Comparison of ENCODE assay signal across 8 cellular contexts in the genomic region with DNA sequence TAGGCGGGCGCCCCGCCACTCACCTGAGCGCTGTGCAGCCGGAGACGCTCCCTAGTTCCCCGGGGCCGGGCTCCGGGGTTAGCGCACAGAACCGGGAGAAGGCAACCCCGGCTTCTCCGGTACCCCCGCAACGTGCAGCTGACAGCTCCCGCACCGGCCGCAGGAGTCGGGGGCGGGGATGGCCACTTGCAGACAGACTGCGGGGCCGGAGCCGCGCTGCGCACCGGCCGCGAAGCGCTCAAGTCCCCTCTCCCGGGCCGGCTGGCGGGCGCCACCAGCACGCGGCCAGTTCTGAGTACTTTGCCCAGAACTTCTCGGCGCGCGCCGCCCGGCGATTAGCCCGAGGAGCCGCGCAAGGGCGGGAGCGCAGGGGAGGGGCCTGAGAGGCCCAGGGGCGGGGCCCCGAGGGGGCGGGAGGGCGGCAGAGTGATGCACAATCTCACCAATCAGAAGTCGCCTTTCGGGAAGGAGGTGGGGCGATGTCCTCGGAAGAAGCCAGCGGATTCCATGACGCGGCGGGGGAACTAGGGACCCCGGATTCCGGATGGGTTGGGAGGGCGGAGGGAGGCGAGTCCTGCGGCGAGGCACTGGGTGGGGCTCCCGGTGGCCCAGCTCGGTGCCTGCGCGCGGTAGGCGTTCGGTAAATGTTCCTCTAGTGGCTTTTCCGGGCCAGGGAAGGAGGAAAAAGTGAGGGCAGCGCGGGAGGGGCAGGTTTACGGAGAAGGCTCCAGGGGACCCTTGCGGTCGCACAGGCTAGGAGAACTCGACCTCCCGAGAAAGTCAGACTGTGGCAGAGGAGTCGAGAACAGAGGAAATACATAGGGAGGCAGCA. TPM values are rescaled to one million over a fixed set of nuclear protein-coding genes. Genes with fewer than 3 reads are reported as not detected.
A peak's percentile ranks its signal among the peaks of the same experiment; 100 is the strongest.
DNase-seq lines count a peak whose midpoint lies in the region; ATAC-seq and TF ChIP-seq lines count a peak whose summit lies in the region.

Gene OSBPL3, minus strand, starts transcription at position 316 of the 832 bp plus-strand sequence. CDS start 87,706 bp downstream, outside the sequence.

- H3K4me3 Mint-ChIP-seq in CD4-positive, CD25-positive, alpha-beta regulatory T cell: peak within 1 kb of the TSS; percentile 94 to 100 (median 98)
- peak within 1 kb of the TSS; percentile 83 for H3K4me3 Mint-ChIP-seq in activated CD8-positive, alpha-beta T cell treated with anti-CD3 and anti-CD28 coated beads for 36 hours

- peak within 1 kb of the TSS; percentile 82 for H3K27ac ChIP-seq in CD4-positive, CD25-positive, alpha-beta regulatory T cell (ENCODE audit: insufficient read depth, low read length, poor library complexity, severe bottlenecking)
- H3K27ac ChIP-seq in ectodermal cell (ENCODE audit: insufficient read depth, low read depth, low read length, poor library complexity, severe bottlenecking): no peak within 1 kb of the TSS

- 1% methylated on average over 81 of the region's 81 CpGs for WGBS in ectodermal cell, 2 experiments

- H3K9me3 Mint-ChIP-seq in CD4-positive, CD25-positive, alpha-beta regulatory T cell: peaks cover 0 to 2% (median 0%) of the 10 kb centered on the region in 7 donors
- no peaks in the 10 kb centered on the region for H3K9me3 Mint-ChIP-seq in activated CD8-positive, alpha-beta T cell treated with anti-CD3 and anti-CD28 coated beads for 36 hours

- H3K36me3 ChIP-seq in CD4-positive, CD25-positive, alpha-beta regulatory T cell (ENCODE audit: control insufficient read depth, insufficient read depth, low read length): no peaks in the 10 kb centered on the region
- no peaks in the 10 kb centered on the region for H3K36me3 ChIP-seq in ectodermal cell (ENCODE audit: control insufficient read depth, insufficient read depth, low read length)

- H3K4me1 ChIP-seq in CD4-positive, CD25-positive, alpha-beta regulatory T cell (ENCODE audit: control insufficient read depth, insufficient read depth, low read length, poor library complexity, severe bottlenecking): peaks cover 52% of the 10 kb centered on the region
- H3K4me1 ChIP-seq in ectodermal cell (ENCODE audit: control insufficient read depth, insufficient read depth, low read length): peaks cover 3% of the 10 kb centered on the region

- ATAC-seq in CD4-positive, CD25-positive, alpha-beta regulatory T cell (ENCODE audit: low read depth in 2 of 2): peak; percentile 85 to 86
- peak; percentile 73 for ATAC-seq in GM19397 (IDR thresholded peaks at IDR 0.05; ENCODE audit: unreplicated experiment)
- ATAC-seq in HG03565 (IDR thresholded peaks at IDR 0.05; ENCODE audit: unreplicated experiment): peak; percentile 71
- ATAC-seq in activated CD8-positive, alpha-beta T cell treated with anti-CD3 and anti-CD28 coated beads for 36 hours: peak; percentile 90

- no peaks in the 10 kb centered on the region for H3K27me3 ChIP-seq in CD4-positive, CD25-positive, alpha-beta regulatory T cell (ENCODE audit: control insufficient read depth, insufficient read depth, low read length)
- H3K27me3 ChIP-seq in ectodermal cell (ENCODE audit: control insufficient read depth, insufficient read depth, low read length, poor library complexity, severe bottlenecking): peaks cover 46% of the 10 kb centered on the region

- H3K36me3 Mint-ChIP-seq in CD4-positive, CD25-positive, alpha-beta regulatory T cell: peaks cover 4% of the 10 kb centered on the region
- peaks cover 9% of the 10 kb centered on the region for H3K36me3 Mint-ChIP-seq in activated CD8-positive, alpha-beta T cell treated with anti-CD3 and anti-CD28 coated beads for 36 hours (ENCODE audit: low read depth)

- peak; percentile 94 to 97 (median 95) for DNase-seq in CD4-positive, CD25-positive, alpha-beta regulatory T cell
- DNase-seq in NCI-H82 (lab: John Stamatoyannopoulos, UW) (peak; percentile 96), lung microvascular endothelial cell (ENCODE audit: low read depth in 2 of 2) (peak; percentile 96 to 97)
- peak; percentile 96 for DNase-seq in activated CD8-positive, alpha-beta T cell treated with anti-CD3 and anti-CD28 coated beads for 36 hours
- peak; percentile 93 to 95 (median 94) for DNase-seq in stimulated activated CD4-positive, alpha-beta T cell treated with anti-CD3 and anti-CD28 coated beads, TNF-alpha, amount 100 ng/mL, for 4 hours (ENCODE audit: low read depth in 3 of 3)

- H3K27ac Mint-ChIP-seq in CD4-positive, CD25-positive, alpha-beta regulatory T cell: peak within 1 kb of the TSS; percentile 91 to 94 (median 92)
- peak within 1 kb of the TSS; percentile 89 for H3K27ac Mint-ChIP-seq in activated CD8-positive, alpha-beta T cell treated with anti-CD3 and anti-CD28 coated beads for 36 hours

- H3K4me1 Mint-ChIP-seq in CD4-positive, CD25-positive, alpha-beta regulatory T cell: peaks cover 32 to 65% (median 50%) of the 10 kb centered on the region in 4 donors
- peaks cover 53% of the 10 kb centered on the region for H3K4me1 Mint-ChIP-seq in activated CD8-positive, alpha-beta T cell treated with anti-CD3 and anti-CD28 coated beads for 36 hours (ENCODE audit: low read depth)

- CTCF ChIA-PET in activated CD8-positive, alpha-beta T cell treated with anti-CD3 and anti-CD28 coated beads for 36 hours (lab: Charles Lee): interaction anchor here (0.7 to 7.1 kb wide), 31 partner anchors 13 to 169 kb away, joined by 3 to 72 read pairs (median 4); no protein-coding TSS in a partner anchor

- H3K9me3 ChIP-seq in CD4-positive, CD25-positive, alpha-beta regulatory T cell (ENCODE audit: control insufficient read depth in 2 of 2, low read length in 2 of 2): no peaks in the 10 kb centered on the region
- H3K9me3 ChIP-seq in ectodermal cell (ENCODE audit: control insufficient read depth, low read length): no peaks in the 10 kb centered on the region

- H3K27me3 Mint-ChIP-seq in CD4-positive, CD25-positive, alpha-beta regulatory T cell: peaks cover 10% of the 10 kb centered on the region
- H3K27me3 Mint-ChIP-seq in activated CD8-positive, alpha-beta T cell treated with anti-CD3 and anti-CD28 coated beads for 36 hours: no peaks in the 10 kb centered on the region

- peak; percentile 7 for TF ChIP-seq CTCF in activated CD8-positive, alpha-beta T cell treated with anti-CD3 and anti-CD28 coated beads for 36 hours (IDR thresholded peaks at IDR 0.05)

- H3K4me3 ChIP-seq in CD4-positive, CD25-positive, alpha-beta regulatory T cell (ENCODE audit: low read depth, low read length): peak within 1 kb of the TSS; percentile 86
- H3K4me3 ChIP-seq in ectodermal cell (ENCODE audit: insufficient read depth, low read depth, low read length): peak within 1 kb of the TSS; percentile 73

- intact Hi-C loops in activated CD8-positive, alpha-beta T cell treated with anti-CD3 and anti-CD28 coated beads for 36 hours (cut with micrococcal nuclease): loop anchor here (2.0 to 5.0 kb wide), 3 partner anchors 13 to 159 kb away; no protein-coding TSS in a partner anchor

- POLR2A ChIA-PET in activated CD8-positive, alpha-beta T cell treated with anti-CD3 and anti-CD28 coated beads for 36 hours (lab: Charles Lee): interaction anchor here (0.8 to 4.4 kb wide), 17 partner anchors 12 to 406 kb away, joined by 3 to 25 read pairs (median 4); no protein-coding TSS in a partner anchor

RNA-seq across cellular contexts. Expression of gene OSBPL3, which starts in this region (rescaled TPM):
- total RNA-seq in CD4-positive, CD25-positive, alpha-beta regulatory T cell: 43.0 TPM
- 10 to 100 TPM in 2 of 4 donors, 1 to 10 TPM in 2; 9.1 to 14.5 (median 11.9) TPM for polyA plus RNA-seq in CD4-positive, CD25-positive, alpha-beta regulatory T cell
- total RNA-seq in activated CD8-positive, alpha-beta T cell treated with anti-CD3 and anti-CD28 coated beads for 36 hours: 10 to 100 TPM; 44.6 to 45.7 TPM
- polyA plus RNA-seq in ectodermal cell (2013, experiment 1 of 4): 7.2 TPM
- 6.4 TPM for polyA plus RNA-seq in ectodermal cell (2013, experiment 2 of 4)
- polyA plus RNA-seq in ectodermal cell (2013, experiment 3 of 4): 6.1 TPM
- 6.0 TPM for polyA plus RNA-seq in ectodermal cell (2013, experiment 4 of 4)
- 14.1 and 16.3 TPM in 2 replicates for total RNA-seq in lung microvascular endothelial cell
